In genomic region chr2:172162225-172162733, GRCh38 we compare ENCODE assay signal across 30 cellular contexts. TPM values are rescaled to one million over a fixed set of nuclear protein-coding genes. Genes with fewer than 3 reads are reported as not detected.
"Had no signal": no experiment of that assay in that cellular context is flagged by ENCODE, and none has a peak within 500 bp of the region (broad histone marks: within the 10 kb centered on the region; RNA-seq: fewer than 3 reads in every experiment).

No MANE protein-coding gene starts in this region.

- H3K9ac ChIP-seq: KMS-11 had no signal

- H3K4me3 ChIP-seq: ascending aorta, cardiac muscle cell, SJCRH30, SK-N-MC had no signal

- H3K36me3 ChIP-seq: ascending aorta, cardiac muscle cell, SJCRH30 had no signal

- H3K9me3 Mint-ChIP-seq: activated CD4-positive, alpha-beta memory T cell treated with anti-CD3 and anti-CD28 coated beads, Interleukin-2, amount 10 ng/mL, durations not matched to agents 7 days and 5 days; central memory CD8-positive, alpha-beta T cell had no signal

- H3K27ac Mint-ChIP-seq: activated CD4-positive, alpha-beta memory T cell treated with anti-CD3 and anti-CD28 coated beads, Interleukin-2, amount 10 ng/mL, durations not matched to agents 7 days and 5 days; activated CD4-positive, alpha-beta T cell treated with anti-CD3 and anti-CD28 coated beads for 36 hours; activated CD8-positive, alpha-beta memory T cell treated with anti-CD3 and anti-CD28 coated beads, Interleukin-2, amount 10 ng/mL, durations not matched to agents 7 days and 5 days; activated naive CD4-positive, alpha-beta T cell treated with anti-CD3 and anti-CD28 coated beads, Interleukin-2, amount 10 ng/mL, durations not matched to agents 7 days and 5 days; activated naive CD8-positive, alpha-beta T cell had no signal

- H3K27me3 ChIP-seq: ascending aorta, cardiac muscle cell, SJCRH30 had no signal

- H3K9me3 ChIP-seq: ascending aorta, SJCRH30 had no signal

- H3K4me3 Mint-ChIP-seq: activated CD4-positive, alpha-beta memory T cell treated with anti-CD3 and anti-CD28 coated beads, Interleukin-2, amount 10 ng/mL, durations not matched to agents 7 days and 5 days; activated CD4-positive, alpha-beta T cell treated with anti-CD3 and anti-CD28 coated beads for 36 hours; activated CD8-positive, alpha-beta memory T cell treated with anti-CD3 and anti-CD28 coated beads, Interleukin-2, amount 10 ng/mL, durations not matched to agents 7 days and 5 days; activated naive CD4-positive, alpha-beta T cell treated with anti-CD3 and anti-CD28 coated beads, Interleukin-2, amount 10 ng/mL, durations not matched to agents 7 days and 5 days; activated naive CD8-positive, alpha-beta T cell; central memory CD8-positive, alpha-beta T cell had no signal

- H3K27ac ChIP-seq: ascending aorta, cardiac muscle cell, KMS-11, SJCRH30, SK-N-MC had no signal

- H3K36me3 Mint-ChIP-seq: activated CD8-positive, alpha-beta memory T cell treated with anti-CD3 and anti-CD28 coated beads, Interleukin-2, amount 10 ng/mL, durations not matched to agents 7 days and 5 days; activated naive CD4-positive, alpha-beta T cell treated with anti-CD3 and anti-CD28 coated beads, Interleukin-2, amount 10 ng/mL, durations not matched to agents 7 days and 5 days; activated naive CD8-positive, alpha-beta T cell had no signal

- H3K4me1 Mint-ChIP-seq: activated CD4-positive, alpha-beta memory T cell treated with anti-CD3 and anti-CD28 coated beads, Interleukin-2, amount 10 ng/mL, durations not matched to agents 7 days and 5 days; activated CD4-positive, alpha-beta T cell treated with anti-CD3 and anti-CD28 coated beads for 36 hours; activated CD8-positive, alpha-beta memory T cell treated with anti-CD3 and anti-CD28 coated beads, Interleukin-2, amount 10 ng/mL, durations not matched to agents 7 days and 5 days; activated naive CD4-positive, alpha-beta T cell treated with anti-CD3 and anti-CD28 coated beads, Interleukin-2, amount 10 ng/mL, durations not matched to agents 7 days and 5 days; central memory CD8-positive, alpha-beta T cell had no signal

- ATAC-seq: activated CD4-positive, alpha-beta T cell treated with anti-CD3 and anti-CD28 coated beads for 36 hours; activated CD4-positive, CD25-positive, alpha-beta regulatory T cell treated with anti-CD3 and anti-CD28 coated beads, Interleukin-2, amount 50 U/mL, for 24 hours; activated CD8-positive, alpha-beta memory T cell treated with anti-CD3 and anti-CD28 coated beads, Interleukin-2, amount 10 ng/mL, durations not matched to agents 7 days and 5 days; Panc1 had no signal

- H3K4me2 ChIP-seq: KMS-11 had no signal

- DNase-seq: activated CD4-positive, alpha-beta memory T cell treated with anti-CD3 and anti-CD28 coated beads, Interleukin-2, amount 10 ng/mL, durations not matched to agents 7 days and 5 days; activated CD4-positive, alpha-beta T cell treated with anti-CD3 and anti-CD28 coated beads for 36 hours; activated CD8-positive, alpha-beta memory T cell treated with anti-CD3 and anti-CD28 coated beads for 24 hours; activated CD8-positive, alpha-beta memory T cell treated with anti-CD3 and anti-CD28 coated beads, Interleukin-2, amount 10 ng/mL, durations not matched to agents 7 days and 5 days; activated CD8-positive, alpha-beta memory T cell treated with anti-CD3 and anti-CD28 coated beads, Interleukin-2, amount 50 U/mL, for 48 hours; activated effector memory CD4-positive, alpha-beta T cell treated with Interleukin-2 at 50 U/mL for 16 hours; activated naive CD4-positive, alpha-beta T cell treated with anti-CD3 and anti-CD28 coated beads, Interleukin-2, amount 10 ng/mL, durations not matched to agents 7 days and 5 days; activated T-cell treated with anti-CD3 and anti-CD28 coated beads, Interleukin-2, amount 50 U/mL, for 48 hours; amygdala; MM.1S; MV-4-11; NCI-H1092; NCI-H1436 treated with DMSO at 0.1 percent for 48 hours; NCI-H1694 treated with DMSO at 0.1 percent for 48 hours; NCI-H2029; NCI-H345; NCI-H524 treated with DMSO at 0.1 percent for 48 hours; SHP77; T1000 had no signal

- H3K4me1 ChIP-seq: ascending aorta, SJCRH30 had no signal

RNA-seq across cellular contexts. Expression of gene DLX2, which starts 59.6 kb away (rescaled TPM):
- total RNA-seq: activated CD4-positive, alpha-beta memory T cell treated with anti-CD3 and anti-CD28 coated beads, Interleukin-2, amount 10 ng/mL, durations not matched to agents 7 days and 5 days; activated CD4-positive, alpha-beta T cell treated with anti-CD3 and anti-CD28 coated beads for 36 hours; ascending aorta; cardiac muscle cell; T-helper 1 cell treated with Interleukin-12 subunit alpha and Interleukin-12 subunit beta and Interleukin-4 antibody, amounts not matched to agents 30 ng/mL and 1 ng/mL, for 36 hours; T-helper 2 cell treated with Interferon-gamma antibody and Interleukin-4, amounts not matched to agents 100 ng/mL and 5 ng/mL, for 36 hours had no signal
